Comparison of ENCODE assay signal across 16 cellular contexts in genomic region chr7:157712666-157713235, GRCh38.
"Had no signal": no experiment of that assay in that cellular context is flagged by ENCODE, and none has a peak within 500 bp of the region (broad histone marks: within the 10 kb centered on the region; RNA-seq: fewer than 3 reads in every experiment).

No MANE protein-coding gene starts in this region.

- H3K4me1 ChIP-seq: adrenal gland, neural progenitor cell, pancreas had no signal

- H3K27me3 ChIP-seq: cardiac muscle cell, pancreas had no signal

- H2AFZ ChIP-seq: neural progenitor cell had no signal

- H3K4me3 ChIP-seq: adrenal gland, cardiac muscle cell, neural progenitor cell, pancreas, thoracic aorta had no signal

- DNase-seq: activated CD4-positive, alpha-beta T cell treated with anti-CD3 and anti-CD28 coated beads, Interleukin-2, amount 10 ng/mL, durations not matched to agents 7 days and 5 days; activated CD8-positive, alpha-beta memory T cell treated with anti-CD3 and anti-CD28 coated beads for 24 hours; activated naive CD4-positive, alpha-beta T cell treated with anti-CD3 and anti-CD28 coated beads, Interleukin-2, amount 50 U/mL, for 16 hours; adrenal gland; foreskin fibroblast; hippocampal formation; naive B cell had no signal

- H3K4me2 ChIP-seq: neural progenitor cell had no signal

- ATAC-seq: left lobe of liver; pancreas; stimulated activated effector memory CD8-positive, alpha-beta T cell treated with anti-CD3 and anti-CD28 coated beads, Interleukin-12 subunit alpha, Interleukin-12 subunit beta, amount 100 ng/mL, for 72 hours had no signal

- H3K9me3 ChIP-seq: adrenal gland, pancreas, thoracic aorta had no signal

- H3K9ac ChIP-seq: neural progenitor cell had no signal

- FAIRE-seq: colon, endothelial cell of umbilical vein, keratinocyte, pancreas had no signal

- H3K27ac ChIP-seq: adrenal gland, cardiac muscle cell, neural progenitor cell, pancreas, thoracic aorta had no signal

- H3K36me3 ChIP-seq: adrenal gland, cardiac muscle cell, neural progenitor cell, pancreas, thoracic aorta had no signal
